In the genomic region with DNA sequence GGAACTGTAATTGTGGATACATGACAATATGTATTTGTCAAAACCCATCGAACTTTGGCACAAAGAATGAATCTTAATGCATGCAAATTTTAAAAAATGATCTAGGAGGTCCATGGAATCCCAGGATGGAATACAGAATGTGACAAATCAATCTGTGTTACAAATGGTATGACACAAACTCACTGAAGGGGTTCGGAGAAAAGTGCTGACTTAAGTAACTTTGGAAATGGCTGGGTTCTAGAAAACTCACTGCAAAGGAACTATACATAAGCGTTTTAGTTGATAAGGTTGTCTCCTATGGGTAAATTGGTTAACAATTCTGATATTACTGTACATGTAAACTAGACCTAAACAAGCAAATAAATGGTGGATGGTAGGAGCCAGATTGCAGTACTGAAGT, we compare ENCODE assay signal across 10 cellular contexts. TPM values are rescaled to one million over a fixed set of nuclear protein-coding genes. Genes with fewer than 3 reads are reported as not detected.
"Had no signal": no experiment of that assay in that cellular context is flagged by ENCODE, and none has a peak within 500 bp of the region (broad histone marks: within the 10 kb centered on the region; RNA-seq: fewer than 3 reads in every experiment).

No MANE protein-coding gene starts in this region.

- H2AFZ ChIP-seq: GM23338 had no signal

- DNase-seq: H9, HCEC 1CT, Karpas-422, KBM-7 had no signal

- H3K27ac ChIP-seq: KMS-11 had no signal

- H3K4me2 ChIP-seq: GM23338, KMS-11 had no signal

- H3K4me3 ChIP-seq: GM23338 had no signal

- ATAC-seq: GM23338 had no signal

- FAIRE-seq: H1, H54, HTR-8/SVneo had no signal

- H3K9ac ChIP-seq: KMS-11 had no signal

RNA-seq across cellular contexts. Expression of a gene that starts 26.0 kb away (rescaled TPM):
- total RNA-seq: HT-29 had no signal
